1 cellular context compared by ENCODE assay signal in genomic region chr1:216914974-216915373, GRCh38.
TF ChIP-seq lines count a peak whose summit lies in the region.

No MANE protein-coding gene starts in this region.

TF ChIP-seq in GM23338, 12 proteins besides CTCF, POLR2A, EP300 and RAD21 (continued from another document):
- TF ChIP-seq ZNF462 (CRISPR knock-in tag; IDR thresholded peaks at IDR 0.05) (no peak), JUNB (IDR thresholded peaks at IDR 0.05; ENCODE audit: unreplicated experiment) (no peak), ZNF331 (CRISPR knock-in tag; IDR thresholded peaks at IDR 0.05; ENCODE audit: low read depth) (no peak), POLR2AphosphoS5 (IDR thresholded peaks at IDR 0.05; ENCODE audit: low read depth) (no peak), STAT1 (IDR thresholded peaks at IDR 0.05; ENCODE audit: unreplicated experiment) (no peak), CREB1 (CRISPR knock-in tag; IDR thresholded peaks at IDR 0.05; ENCODE audit: low read depth) (no peak), ZNF114 (CRISPR knock-in tag; IDR thresholded peaks at IDR 0.05) (no peak), ETS1 (IDR thresholded peaks at IDR 0.05) (no peak), EZH2phosphoT487 (IDR thresholded peaks at IDR 0.05; ENCODE audit: unreplicated experiment) (no peak), NANOG (IDR thresholded peaks at IDR 0.05; ENCODE audit: borderline replicate concordance) (no peak)
